1 cellular context compared by ENCODE assay signal in the genomic region with DNA sequence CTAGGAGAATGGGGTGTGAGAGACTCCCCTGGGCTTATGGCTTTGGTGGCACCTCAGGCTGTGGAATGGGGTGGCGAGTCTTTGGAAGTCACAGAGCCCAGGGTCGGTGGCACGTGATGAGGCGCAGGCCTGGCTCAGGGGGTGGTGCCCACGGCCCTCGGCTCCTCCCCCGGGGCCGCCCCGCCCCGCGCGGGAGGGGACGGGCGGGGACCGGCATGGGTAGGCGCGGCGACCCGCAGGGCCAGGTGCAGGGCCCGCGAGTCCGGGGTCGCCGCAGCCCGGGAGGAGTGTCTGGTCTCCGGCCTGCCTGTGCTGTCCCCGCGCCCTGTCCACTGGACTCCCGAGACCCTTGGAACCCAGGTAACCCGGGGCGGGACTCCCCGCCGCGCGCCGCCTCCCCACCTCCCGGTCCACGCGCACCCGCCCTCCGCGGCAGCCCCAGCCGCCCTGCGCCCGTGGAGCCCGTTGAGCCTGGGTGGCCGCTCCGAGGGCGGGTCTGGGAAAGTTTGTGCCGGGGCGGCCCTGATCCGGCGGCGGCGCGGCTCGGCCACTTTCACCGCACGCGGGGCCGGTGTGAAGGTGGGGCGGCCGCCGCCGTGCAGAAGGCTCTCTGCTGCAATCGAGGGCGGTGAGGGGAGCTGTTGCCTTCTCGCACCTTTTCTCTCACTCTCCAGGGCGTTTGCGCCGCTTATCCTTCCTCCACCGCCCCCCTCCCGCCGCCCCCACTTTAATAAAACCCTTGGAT.
TF ChIP-seq lines count a peak whose summit lies in the region.

A gene with protein sequence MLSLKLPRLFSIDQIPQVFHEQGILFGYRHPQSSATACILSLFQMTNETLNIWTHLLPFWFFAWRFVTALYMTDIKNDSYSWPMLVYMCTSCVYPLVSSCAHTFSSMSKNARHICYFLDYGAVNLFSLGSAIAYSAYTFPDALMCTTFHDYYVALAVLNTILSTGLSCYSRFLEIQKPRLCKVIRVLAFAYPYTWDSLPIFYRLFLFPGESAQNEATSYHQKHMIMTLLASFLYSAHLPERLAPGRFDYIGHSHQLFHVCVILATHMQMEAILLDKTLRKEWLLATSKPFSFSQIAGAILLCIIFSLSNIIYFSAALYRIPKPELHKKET (plus strand): TSS at position 216 of the 745 bp plus-strand sequence. CDS start 61,169 bp downstream, outside the sequence.

TF ChIP-seq in HEK293, 187 proteins besides CTCF, POLR2A, EP300 and RAD21 (continued from another document and continues in another):
- no peak for TF ChIP-seq ZNF16 (tag by site-specific recombination; IDR thresholded peaks at IDR 0.05; ENCODE audit: low read depth)
- no peak for TF ChIP-seq IKZF3 (tag by site-specific recombination; IDR thresholded peaks at IDR 0.05)
- peak; percentile 47; the same call in 1 of the 2 replicates for TF ChIP-seq ZNF335 (tag by site-specific recombination; conservative IDR thresholded peaks at IDR 0.05)
- TF ChIP-seq, protein P1, sequence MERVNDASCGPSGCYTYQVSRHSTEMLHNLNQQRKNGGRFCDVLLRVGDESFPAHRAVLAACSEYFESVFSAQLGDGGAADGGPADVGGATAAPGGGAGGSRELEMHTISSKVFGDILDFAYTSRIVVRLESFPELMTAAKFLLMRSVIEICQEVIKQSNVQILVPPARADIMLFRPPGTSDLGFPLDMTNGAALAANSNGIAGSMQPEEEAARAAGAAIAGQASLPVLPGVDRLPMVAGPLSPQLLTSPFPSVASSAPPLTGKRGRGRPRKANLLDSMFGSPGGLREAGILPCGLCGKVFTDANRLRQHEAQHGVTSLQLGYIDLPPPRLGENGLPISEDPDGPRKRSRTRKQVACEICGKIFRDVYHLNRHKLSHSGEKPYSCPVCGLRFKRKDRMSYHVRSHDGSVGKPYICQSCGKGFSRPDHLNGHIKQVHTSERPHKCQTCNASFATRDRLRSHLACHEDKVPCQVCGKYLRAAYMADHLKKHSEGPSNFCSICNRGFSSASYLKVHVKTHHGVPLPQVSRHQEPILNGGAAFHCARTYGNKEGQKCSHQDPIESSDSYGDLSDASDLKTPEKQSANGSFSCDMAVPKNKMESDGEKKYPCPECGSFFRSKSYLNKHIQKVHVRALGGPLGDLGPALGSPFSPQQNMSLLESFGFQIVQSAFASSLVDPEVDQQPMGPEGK (tag by site-specific recombination; IDR thresholded peaks at IDR 0.05): peak; percentile 27; the same call in 1 of the 2 replicates
- TF ChIP-seq, protein P2, sequence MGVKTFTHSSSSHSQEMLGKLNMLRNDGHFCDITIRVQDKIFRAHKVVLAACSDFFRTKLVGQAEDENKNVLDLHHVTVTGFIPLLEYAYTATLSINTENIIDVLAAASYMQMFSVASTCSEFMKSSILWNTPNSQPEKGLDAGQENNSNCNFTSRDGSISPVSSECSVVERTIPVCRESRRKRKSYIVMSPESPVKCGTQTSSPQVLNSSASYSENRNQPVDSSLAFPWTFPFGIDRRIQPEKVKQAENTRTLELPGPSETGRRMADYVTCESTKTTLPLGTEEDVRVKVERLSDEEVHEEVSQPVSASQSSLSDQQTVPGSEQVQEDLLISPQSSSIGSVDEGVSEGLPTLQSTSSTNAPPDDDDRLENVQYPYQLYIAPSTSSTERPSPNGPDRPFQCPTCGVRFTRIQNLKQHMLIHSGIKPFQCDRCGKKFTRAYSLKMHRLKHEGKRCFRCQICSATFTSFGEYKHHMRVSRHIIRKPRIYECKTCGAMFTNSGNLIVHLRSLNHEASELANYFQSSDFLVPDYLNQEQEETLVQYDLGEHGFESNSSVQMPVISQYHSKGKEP (tag by site-specific recombination; IDR thresholded peaks at IDR 0.05): 0 out of 2 replicates have a peak, but pooled peaks have one; percentile 43
- TF ChIP-seq ZEB2 (tag by site-specific recombination; IDR thresholded peaks at IDR 0.05): peak; percentile 8; the same call in 1 of the 2 replicates
- TF ChIP-seq KLF7 (tag by site-specific recombination; IDR thresholded peaks at IDR 0.05; ENCODE audit: borderline replicate concordance): no peak
- TF ChIP-seq, protein P3, sequence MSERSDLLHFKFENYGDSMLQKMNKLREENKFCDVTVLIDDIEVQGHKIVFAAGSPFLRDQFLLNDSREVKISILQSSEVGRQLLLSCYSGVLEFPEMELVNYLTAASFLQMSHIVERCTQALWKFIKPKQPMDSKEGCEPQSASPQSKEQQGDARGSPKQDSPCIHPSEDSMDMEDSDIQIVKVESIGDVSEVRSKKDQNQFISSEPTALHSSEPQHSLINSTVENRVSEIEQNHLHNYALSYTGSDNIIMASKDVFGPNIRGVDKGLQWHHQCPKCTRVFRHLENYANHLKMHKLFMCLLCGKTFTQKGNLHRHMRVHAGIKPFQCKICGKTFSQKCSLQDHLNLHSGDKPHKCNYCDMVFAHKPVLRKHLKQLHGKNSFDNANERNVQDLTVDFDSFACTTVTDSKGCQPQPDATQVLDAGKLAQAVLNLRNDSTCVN (tag by site-specific recombination; optimal IDR thresholded peaks at IDR 0.05): peak; percentile 77
- no peak for TF ChIP-seq ZNF747 (tag by site-specific recombination; IDR thresholded peaks at IDR 0.05)
- TF ChIP-seq ZNF473 (tag by site-specific recombination; IDR thresholded peaks at IDR 0.05): no peak
- TF ChIP-seq EGR2 (tag by site-specific recombination; IDR thresholded peaks at IDR 0.05; ENCODE audit: low read depth): peak; percentile 39; the same call in 1 of the 2 replicates
- TF ChIP-seq, protein P4, sequence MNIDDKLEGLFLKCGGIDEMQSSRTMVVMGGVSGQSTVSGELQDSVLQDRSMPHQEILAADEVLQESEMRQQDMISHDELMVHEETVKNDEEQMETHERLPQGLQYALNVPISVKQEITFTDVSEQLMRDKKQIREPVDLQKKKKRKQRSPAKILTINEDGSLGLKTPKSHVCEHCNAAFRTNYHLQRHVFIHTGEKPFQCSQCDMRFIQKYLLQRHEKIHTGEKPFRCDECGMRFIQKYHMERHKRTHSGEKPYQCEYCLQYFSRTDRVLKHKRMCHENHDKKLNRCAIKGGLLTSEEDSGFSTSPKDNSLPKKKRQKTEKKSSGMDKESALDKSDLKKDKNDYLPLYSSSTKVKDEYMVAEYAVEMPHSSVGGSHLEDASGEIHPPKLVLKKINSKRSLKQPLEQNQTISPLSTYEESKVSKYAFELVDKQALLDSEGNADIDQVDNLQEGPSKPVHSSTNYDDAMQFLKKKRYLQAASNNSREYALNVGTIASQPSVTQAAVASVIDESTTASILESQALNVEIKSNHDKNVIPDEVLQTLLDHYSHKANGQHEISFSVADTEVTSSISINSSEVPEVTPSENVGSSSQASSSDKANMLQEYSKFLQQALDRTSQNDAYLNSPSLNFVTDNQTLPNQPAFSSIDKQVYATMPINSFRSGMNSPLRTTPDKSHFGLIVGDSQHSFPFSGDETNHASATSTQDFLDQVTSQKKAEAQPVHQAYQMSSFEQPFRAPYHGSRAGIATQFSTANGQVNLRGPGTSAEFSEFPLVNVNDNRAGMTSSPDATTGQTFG (tag by site-specific recombination; IDR thresholded peaks at IDR 0.05; ENCODE audit: borderline replicate concordance): no peak
- TF ChIP-seq, protein P5, sequence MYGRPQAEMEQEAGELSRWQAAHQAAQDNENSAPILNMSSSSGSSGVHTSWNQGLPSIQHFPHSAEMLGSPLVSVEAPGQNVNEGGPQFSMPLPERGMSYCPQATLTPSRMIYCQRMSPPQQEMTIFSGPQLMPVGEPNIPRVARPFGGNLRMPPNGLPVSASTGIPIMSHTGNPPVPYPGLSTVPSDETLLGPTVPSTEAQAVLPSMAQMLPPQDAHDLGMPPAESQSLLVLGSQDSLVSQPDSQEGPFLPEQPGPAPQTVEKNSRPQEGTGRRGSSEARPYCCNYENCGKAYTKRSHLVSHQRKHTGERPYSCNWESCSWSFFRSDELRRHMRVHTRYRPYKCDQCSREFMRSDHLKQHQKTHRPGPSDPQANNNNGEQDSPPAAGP (tag by site-specific recombination; IDR thresholded peaks at IDR 0.05): no peak
- TF ChIP-seq, protein P6, sequence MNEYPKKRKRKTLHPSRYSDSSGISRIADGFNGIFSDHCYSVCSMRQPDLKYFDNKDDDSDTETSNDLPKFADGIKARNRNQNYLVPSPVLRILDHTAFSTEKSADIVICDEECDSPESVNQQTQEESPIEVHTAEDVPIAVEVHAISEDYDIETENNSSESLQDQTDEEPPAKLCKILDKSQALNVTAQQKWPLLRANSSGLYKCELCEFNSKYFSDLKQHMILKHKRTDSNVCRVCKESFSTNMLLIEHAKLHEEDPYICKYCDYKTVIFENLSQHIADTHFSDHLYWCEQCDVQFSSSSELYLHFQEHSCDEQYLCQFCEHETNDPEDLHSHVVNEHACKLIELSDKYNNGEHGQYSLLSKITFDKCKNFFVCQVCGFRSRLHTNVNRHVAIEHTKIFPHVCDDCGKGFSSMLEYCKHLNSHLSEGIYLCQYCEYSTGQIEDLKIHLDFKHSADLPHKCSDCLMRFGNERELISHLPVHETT (tag by site-specific recombination; IDR thresholded peaks at IDR 0.05): no peak
- TF ChIP-seq ZFP41 (tag by site-specific recombination; IDR thresholded peaks at IDR 0.05; ENCODE audit: borderline replicate concordance): no peak
- TF ChIP-seq ZNF155 (tag by site-specific recombination; IDR thresholded peaks at IDR 0.05): no peak
- 0 out of 2 replicates have a peak, but pooled peaks have one; percentile 45 for TF ChIP-seq ZBTB7A (tag by site-specific recombination; IDR thresholded peaks at IDR 0.05; ENCODE audit: low read depth)
- no peak for TF ChIP-seq HOXC10 (CRISPR knock-in tag; IDR thresholded peaks at IDR 0.05)
- peak; percentile 38 for TF ChIP-seq SP2 (tag by site-specific recombination; IDR thresholded peaks at IDR 0.05)
- peak; percentile 68 for TF ChIP-seq GLIS2 (tag by site-specific recombination; IDR thresholded peaks at IDR 0.05)
- no peak for TF ChIP-seq HOXA7 (CRISPR knock-in tag; IDR thresholded peaks at IDR 0.05; ENCODE audit: borderline replicate concordance)
- peak; percentile 27; the same call in 1 of the 2 replicates for TF ChIP-seq YY1 (tag by site-specific recombination; IDR thresholded peaks at IDR 0.05)
- peak; percentile 26; the same call in 1 of the 2 replicates for TF ChIP-seq GLIS1 (tag by site-specific recombination; IDR thresholded peaks at IDR 0.05)
- TF ChIP-seq ZNF621 (tag by site-specific recombination; IDR thresholded peaks at IDR 0.05): no peak
- peak; percentile 32; the same call in 1 of the 2 replicates for TF ChIP-seq ZNF76 (tag by site-specific recombination; IDR thresholded peaks at IDR 0.05; ENCODE audit: borderline replicate concordance, low read depth)
- TF ChIP-seq KLF10 (tag by site-specific recombination; IDR thresholded peaks at IDR 0.05): peak; percentile 66
- TF ChIP-seq, protein P7, sequence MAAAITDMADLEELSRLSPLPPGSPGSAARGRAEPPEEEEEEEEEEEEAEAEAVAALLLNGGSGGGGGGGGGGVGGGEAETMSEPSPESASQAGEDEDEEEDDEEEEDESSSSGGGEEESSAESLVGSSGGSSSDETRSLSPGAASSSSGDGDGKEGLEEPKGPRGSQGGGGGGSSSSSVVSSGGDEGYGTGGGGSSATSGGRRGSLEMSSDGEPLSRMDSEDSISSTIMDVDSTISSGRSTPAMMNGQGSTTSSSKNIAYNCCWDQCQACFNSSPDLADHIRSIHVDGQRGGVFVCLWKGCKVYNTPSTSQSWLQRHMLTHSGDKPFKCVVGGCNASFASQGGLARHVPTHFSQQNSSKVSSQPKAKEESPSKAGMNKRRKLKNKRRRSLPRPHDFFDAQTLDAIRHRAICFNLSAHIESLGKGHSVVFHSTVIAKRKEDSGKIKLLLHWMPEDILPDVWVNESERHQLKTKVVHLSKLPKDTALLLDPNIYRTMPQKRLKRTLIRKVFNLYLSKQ (tag by site-specific recombination; IDR thresholded peaks at IDR 0.05; ENCODE audit: borderline replicate concordance): no peak
- TF ChIP-seq, protein P8, sequence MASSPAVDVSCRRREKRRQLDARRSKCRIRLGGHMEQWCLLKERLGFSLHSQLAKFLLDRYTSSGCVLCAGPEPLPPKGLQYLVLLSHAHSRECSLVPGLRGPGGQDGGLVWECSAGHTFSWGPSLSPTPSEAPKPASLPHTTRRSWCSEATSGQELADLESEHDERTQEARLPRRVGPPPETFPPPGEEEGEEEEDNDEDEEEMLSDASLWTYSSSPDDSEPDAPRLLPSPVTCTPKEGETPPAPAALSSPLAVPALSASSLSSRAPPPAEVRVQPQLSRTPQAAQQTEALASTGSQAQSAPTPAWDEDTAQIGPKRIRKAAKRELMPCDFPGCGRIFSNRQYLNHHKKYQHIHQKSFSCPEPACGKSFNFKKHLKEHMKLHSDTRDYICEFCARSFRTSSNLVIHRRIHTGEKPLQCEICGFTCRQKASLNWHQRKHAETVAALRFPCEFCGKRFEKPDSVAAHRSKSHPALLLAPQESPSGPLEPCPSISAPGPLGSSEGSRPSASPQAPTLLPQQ (tag by site-specific recombination; IDR thresholded peaks at IDR 0.05): peak; percentile 55; the same call in 1 of the 2 replicates
- no peak for TF ChIP-seq ZNF843 (tag by site-specific recombination; IDR thresholded peaks at IDR 0.05)
- no peak for TF ChIP-seq MYNN (tag by site-specific recombination; IDR thresholded peaks at IDR 0.05; ENCODE audit: borderline replicate concordance)
- no peak for TF ChIP-seq ZNF433 (tag by site-specific recombination; IDR thresholded peaks at IDR 0.05; ENCODE audit: low read depth)
- no peak for TF ChIP-seq ZNF202 (tag by site-specific recombination; IDR thresholded peaks at IDR 0.05; ENCODE audit: borderline replicate concordance)
- no peak for TF ChIP-seq ZNF664 (tag by site-specific recombination; IDR thresholded peaks at IDR 0.05)
- TF ChIP-seq ZNF561 (tag by site-specific recombination; IDR thresholded peaks at IDR 0.05; ENCODE audit: borderline replicate concordance): peak; percentile 79; the same call in 1 of the 2 replicates
- TF ChIP-seq PRDM1 (tag by site-specific recombination; IDR thresholded peaks at IDR 0.05): 0 out of 2 replicates have a peak, but pooled peaks have one; percentile 26
- no peak for TF ChIP-seq ZNF830 (tag by site-specific recombination; IDR thresholded peaks at IDR 0.05; ENCODE audit: low read depth)
- TF ChIP-seq ZNF596 (tag by site-specific recombination; IDR thresholded peaks at IDR 0.05): peak; percentile 42; the same call in 1 of the 2 replicates
- 0 out of 2 replicates have a peak, but pooled peaks have one; percentile 6 for TF ChIP-seq ZBTB48 (tag by site-specific recombination; IDR thresholded peaks at IDR 0.05)
- TF ChIP-seq, protein P9, sequence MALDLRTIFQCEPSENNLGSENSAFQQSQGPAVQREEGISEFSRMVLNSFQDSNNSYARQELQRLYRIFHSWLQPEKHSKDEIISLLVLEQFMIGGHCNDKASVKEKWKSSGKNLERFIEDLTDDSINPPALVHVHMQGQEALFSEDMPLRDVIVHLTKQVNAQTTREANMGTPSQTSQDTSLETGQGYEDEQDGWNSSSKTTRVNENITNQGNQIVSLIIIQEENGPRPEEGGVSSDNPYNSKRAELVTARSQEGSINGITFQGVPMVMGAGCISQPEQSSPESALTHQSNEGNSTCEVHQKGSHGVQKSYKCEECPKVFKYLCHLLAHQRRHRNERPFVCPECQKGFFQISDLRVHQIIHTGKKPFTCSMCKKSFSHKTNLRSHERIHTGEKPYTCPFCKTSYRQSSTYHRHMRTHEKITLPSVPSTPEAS (tag by site-specific recombination; IDR thresholded peaks at IDR 0.05): 0 out of 2 replicates have a peak, but pooled peaks have one; percentile 14
- no peak for TF ChIP-seq ZIC2 (tag by site-specific recombination; IDR thresholded peaks at IDR 0.05)
- no peak for TF ChIP-seq TCF7L2 (IDR thresholded peaks at IDR 0.05; ENCODE audit: borderline replicate concordance, low read depth, low read length)
- TF ChIP-seq KLF8 (tag by site-specific recombination; IDR thresholded peaks at IDR 0.05): 0 out of 2 replicates have a peak, but pooled peaks have one; percentile 21
